In the genomic region with DNA sequence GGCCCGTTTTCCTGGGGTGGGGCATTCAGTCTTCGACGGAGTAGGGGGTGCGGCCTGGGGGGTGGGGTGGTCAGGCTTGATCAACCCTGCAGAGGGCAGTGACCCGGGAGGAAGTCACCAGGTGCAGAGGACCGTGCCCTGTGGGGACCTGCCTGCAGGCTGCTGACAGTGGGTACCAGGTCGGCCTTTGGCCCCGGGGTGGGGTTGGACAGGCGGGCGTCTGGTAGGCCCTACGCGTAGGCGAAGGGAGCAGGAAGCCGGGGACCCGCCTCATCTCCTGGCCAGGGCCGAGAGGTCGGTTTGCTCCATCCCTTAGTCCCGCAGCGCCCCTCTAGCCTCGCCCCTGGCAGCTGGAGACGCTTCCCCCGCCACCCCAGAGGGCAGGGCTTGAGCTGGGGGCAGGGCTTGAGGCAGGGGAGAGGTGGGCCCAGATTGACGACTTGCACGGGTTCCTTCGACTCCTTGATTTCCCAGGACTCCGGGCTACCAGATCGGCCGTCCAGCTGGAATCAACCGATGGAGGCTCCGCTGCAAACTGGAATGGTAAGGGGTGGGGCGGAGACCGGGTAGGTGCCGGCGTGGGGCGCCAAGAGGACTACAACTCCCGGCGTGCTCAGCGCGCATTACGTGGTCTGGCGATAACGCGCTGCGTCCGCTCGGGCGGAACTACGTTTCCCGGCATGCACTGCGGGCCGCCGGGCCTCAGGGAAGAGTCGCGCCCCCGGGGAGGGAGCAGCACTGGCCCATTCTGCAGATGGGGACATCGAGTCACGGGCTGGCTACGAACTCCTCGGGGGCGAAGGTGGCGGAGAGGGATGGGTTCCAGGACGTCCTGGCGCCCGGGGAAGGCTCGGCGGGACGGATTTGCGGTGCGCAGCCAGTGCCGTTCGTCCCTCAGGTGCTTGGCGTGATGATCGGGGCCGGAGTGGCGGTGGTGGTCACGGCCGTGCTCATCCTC, we compare ENCODE assay signal across 8 cellular contexts. TPM values are rescaled to one million over a fixed set of nuclear protein-coding genes. Genes with fewer than 3 reads are reported as not detected.
DNase-seq lines count a peak whose midpoint lies in the region; ATAC-seq and TF ChIP-seq lines count a peak whose summit lies in the region.

Gene PNPLA6, plus strand, starts transcription at position 683 of the 958 bp plus-strand sequence. Its CDS starts 72 bp downstream, at position 755.

- no peaks in the 10 kb centered on the region for H3K9me3 ChIP-seq in BLaER1 treated with 17β-estradiol and CSF1 and Interleukin-3, amounts not matched to agents 10 nM and 100 nM (replicated peaks in 1 of 11)
- H3K9me3 ChIP-seq in liver (ENCODE audit: control insufficient read depth in 4 of 4, low read length in 3 of 4), result no peaks in the 10 kb centered on the region

- peak; percentile 91 for DNase-seq in NCI-H748 (lab: John Stamatoyannopoulos, UW; ENCODE audit: unreplicated experiment)
- DNase-seq in activated CD4-positive, alpha-beta T cell treated with anti-CD3 and anti-CD28 coated beads, Interleukin-2, amount 50 U/mL, for 24 hours (ENCODE audit: low read depth in 1 of 2, low spot score in 1 of 2), result peak; percentile 88 to 89
- DNase-seq in dermis blood vessel endothelial cell, result peak; percentile 97
- peak; percentile 97 for DNase-seq in stimulated activated CD4-positive, alpha-beta T cell treated with anti-CD3 and anti-CD28 coated beads, Interleukin-4, amount 100 ng/mL, for 1 hour

- H4K20me1 ChIP-seq in BLaER1 treated with 17β-estradiol and CSF1 and Interleukin-3, amounts not matched to agents 10 nM and 100 nM, result peaks cover 0 to 5% (median 0%) of the 10 kb centered on the region in 11 experiments; a peak in 3 of 22 replicates

- H3K4me1 ChIP-seq in BLaER1 treated with 17β-estradiol and CSF1 and Interleukin-3, amounts not matched to agents 10 nM and 100 nM, result peaks cover 21 to 42% (median 34%) of the 10 kb centered on the region in 10 experiments
- peaks cover 4 to 31% (median 22%) of the 10 kb centered on the region in 4 donors for H3K4me1 ChIP-seq in liver (ENCODE audit: control insufficient read depth in 4 of 4, insufficient read depth in 4 of 4, low read length in 3 of 4)

- ATAC-seq in GM19351 (IDR thresholded peaks at IDR 0.05; ENCODE audit: unreplicated experiment) (peak; percentile 70), HG03520 (IDR thresholded peaks at IDR 0.05; ENCODE audit: unreplicated experiment) (peak; percentile 64)

- H3K9ac ChIP-seq in BLaER1 treated with 17β-estradiol and CSF1 and Interleukin-3, amounts not matched to agents 10 nM and 100 nM, result peak within 1 kb of the TSS; percentile 69 to 83 (median 81)
- peak within 1 kb of the TSS; percentile 80 to 88 for H3K9ac ChIP-seq in liver (ENCODE audit: low read depth in 1 of 2, low read length in 2 of 2)

- H3K4me2 ChIP-seq in BLaER1 treated with 17β-estradiol and CSF1 and Interleukin-3, amounts not matched to agents 10 nM and 100 nM, result peak within 1 kb of the TSS; percentile 89 to 100 (median 98)

- H3K4me3 ChIP-seq in BLaER1 treated with 17β-estradiol and CSF1 and Interleukin-3, amounts not matched to agents 10 nM and 100 nM, result peak within 1 kb of the TSS; percentile 78 to 92 (median 84)
- H3K4me3 ChIP-seq in liver (ENCODE audit: low read depth in 1 of 3, low read length in 3 of 3), result peak within 1 kb of the TSS; percentile 59 to 94 (median 71)

- TF ChIP-seq CTCF in liver (IDR thresholded peaks at IDR 0.05; ENCODE audit: low read depth, low read length, missing input control), result no peak

- H3K36me3 ChIP-seq in BLaER1 treated with 17β-estradiol and CSF1 and Interleukin-3, amounts not matched to agents 10 nM and 100 nM, result peaks cover 13 to 66% (median 36%) of the 10 kb centered on the region in 11 experiments; a peak in 19 of 22 replicates
- H3K36me3 ChIP-seq in liver (ENCODE audit: control insufficient read depth in 4 of 4, insufficient read depth in 3 of 4, low read depth in 1 of 4, low read length in 3 of 4), result peaks cover 0 to 20% (median 4%) of the 10 kb centered on the region in 4 donors

- H3K27me3 ChIP-seq in BLaER1 treated with 17β-estradiol and CSF1 and Interleukin-3, amounts not matched to agents 10 nM and 100 nM, result no peaks in the 10 kb centered on the region
- H3K27me3 ChIP-seq in liver (ENCODE audit: control insufficient read depth in 4 of 4, insufficient read depth in 4 of 4, low read length in 3 of 4), result no peaks in the 10 kb centered on the region

- H3K27ac ChIP-seq in BLaER1 treated with 17β-estradiol and CSF1 and Interleukin-3, amounts not matched to agents 10 nM and 100 nM, result peak within 1 kb of the TSS; percentile 39 to 78 (median 69); a peak in 21 of 22 replicates
- H3K27ac ChIP-seq in liver (ENCODE audit: low read depth in 1 of 2, low read length in 2 of 2), result peak within 1 kb of the TSS; percentile 84 to 95

- peak in 1 of 2 donors; percentile 45 for TF ChIP-seq RAD21 in liver (IDR thresholded peaks at IDR 0.05)

- under 1% methylated on average over 77 of the region's 77 CpGs for WGBS in liver

TF ChIP-seq in liver, 16 proteins besides CTCF, POLR2A, EP300 and RAD21:
- TF ChIP-seq HNF4G (IDR thresholded peaks at IDR 0.05) (no peak), JUND (IDR thresholded peaks at IDR 0.05) (no peak), EGR1 (IDR thresholded peaks at IDR 0.05; ENCODE audit: low read depth in 2 of 2) (peak in 1 of 2 donors; percentile 15), GABPA (IDR thresholded peaks at IDR 0.05 in 1 of 2, conservative IDR thresholded peaks at IDR 0.05 in 1 of 2) (peak in 1 of 2 donors; percentile 77), NR2F2 (IDR thresholded peaks at IDR 0.05) (no peak), YY1 (IDR thresholded peaks at IDR 0.05) (peak; percentile 91), RXRA (IDR thresholded peaks at IDR 0.05) (peak; percentile 45 to 61), MAX (IDR thresholded peaks at IDR 0.05) (no peak), ATF3 (IDR thresholded peaks at IDR 0.05) (no peak), HNF4A (conservative IDR thresholded peaks at IDR 0.05) (peak; percentile 62 to 64), REST (IDR thresholded peaks at IDR 0.05) (peak; percentile 44), SP1 (IDR thresholded peaks at IDR 0.05) (peak; percentile 23)
- TF ChIP-seq, protein P1, sequence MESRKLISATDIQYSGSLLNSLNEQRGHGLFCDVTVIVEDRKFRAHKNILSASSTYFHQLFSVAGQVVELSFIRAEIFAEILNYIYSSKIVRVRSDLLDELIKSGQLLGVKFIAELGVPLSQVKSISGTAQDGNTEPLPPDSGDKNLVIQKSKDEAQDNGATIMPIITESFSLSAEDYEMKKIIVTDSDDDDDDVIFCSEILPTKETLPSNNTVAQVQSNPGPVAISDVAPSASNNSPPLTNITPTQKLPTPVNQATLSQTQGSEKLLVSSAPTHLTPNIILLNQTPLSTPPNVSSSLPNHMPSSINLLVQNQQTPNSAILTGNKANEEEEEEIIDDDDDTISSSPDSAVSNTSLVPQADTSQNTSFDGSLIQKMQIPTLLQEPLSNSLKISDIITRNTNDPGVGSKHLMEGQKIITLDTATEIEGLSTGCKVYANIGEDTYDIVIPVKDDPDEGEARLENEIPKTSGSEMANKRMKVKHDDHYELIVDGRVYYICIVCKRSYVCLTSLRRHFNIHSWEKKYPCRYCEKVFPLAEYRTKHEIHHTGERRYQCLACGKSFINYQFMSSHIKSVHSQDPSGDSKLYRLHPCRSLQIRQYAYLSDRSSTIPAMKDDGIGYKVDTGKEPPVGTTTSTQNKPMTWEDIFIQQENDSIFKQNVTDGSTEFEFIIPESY (IDR thresholded peaks at IDR 0.05), result peak; percentile 49

RNA-seq across cellular contexts. Expression of gene PNPLA6, which starts in this region (rescaled TPM):
- total RNA-seq in dermis blood vessel endothelial cell (107 and 192 TPM in 2 replicates), liver (10 to 100 TPM; 33.0 to 68.4 TPM)
- polyA plus RNA-seq in liver, result 10 to 100 TPM; 20.9 to 22.9 TPM

Comparison
In these comparisons a context has a peak if more than half of its experiments do, and no peak if none do; other contexts are left out.
1. Peak in every context shown above with its lines: DNase-seq, ATAC-seq, H3K4me3 ChIP-seq and H3K27ac ChIP-seq.